ENCODE assay signal across 32 cellular contexts in the genomic region with DNA sequence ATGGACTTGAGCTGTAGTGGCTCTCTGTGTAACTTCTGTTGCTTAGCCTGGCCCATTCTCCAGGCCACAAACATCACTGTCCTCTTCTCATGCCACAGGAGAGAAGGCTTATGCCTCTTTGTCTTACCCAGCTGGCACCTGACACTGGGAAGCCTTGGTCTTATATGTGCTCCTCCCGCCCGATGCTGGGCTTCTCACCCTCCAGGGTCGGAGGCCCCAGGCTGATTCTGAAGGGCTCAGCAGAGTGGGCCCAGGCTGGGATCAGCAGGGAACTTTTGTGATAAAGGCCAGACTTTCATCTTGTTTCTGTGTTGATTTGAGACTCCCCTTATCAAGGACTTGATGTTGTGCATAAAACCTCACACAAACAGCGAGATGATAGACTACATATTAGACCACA.
"Had no signal": no experiment of that assay in that cellular context is flagged by ENCODE, and none has a peak within 500 bp of the region (broad histone marks: within the 10 kb centered on the region; RNA-seq: fewer than 3 reads in every experiment).

No MANE protein-coding gene starts in this region.

- DNase-seq: activated B cell treated with CpG ODN at 0.5 μM for 24 hours; activated CD4-positive, alpha-beta T cell treated with anti-CD3 and anti-CD28 coated beads for 48 hours; activated CD4-positive, alpha-beta T cell treated with anti-CD3 and anti-CD28 coated beads, Interleukin-2, amount 50 U/mL, for 1 hour; activated CD4-positive, alpha-beta T cell treated with anti-CD3 and anti-CD28 coated beads, Interleukin-2, amount 50 U/mL, for 48 hours; activated CD8-positive, alpha-beta memory T cell treated with anti-CD3 and anti-CD28 coated beads for 24 hours; activated CD8-positive, alpha-beta memory T cell treated with anti-CD3 and anti-CD28 coated beads, Interleukin-2, amount 50 U/mL, for 48 hours; activated CD8-positive, alpha-beta T cell treated with anti-CD3 and anti-CD28 coated beads for 36 hours; activated gamma-delta T cell; activated naive CD4-positive, alpha-beta T cell; activated naive CD4-positive, alpha-beta T cell treated with anti-CD3 and anti-CD28 coated beads, Interleukin-2, amount 10 ng/mL, durations not matched to agents 7 days and 5 days; activated naive CD8-positive, alpha-beta T cell treated with anti-CD3 and anti-CD28 coated beads, Interleukin-2, amount 10 ng/mL, durations not matched to agents 7 days and 5 days; activated T-cell treated with anti-CD3 and anti-CD28 coated beads for 4 hours; activated T-cell treated with anti-CD3 and anti-CD28 coated beads, Interleukin-2, amount 50 U/mL, for 72 hours; brain microvascular endothelial cell; caudate nucleus; cortex of kidney; dermis blood vessel endothelial cell; effector CD4-positive, alpha-beta T cell; effector memory CD8-positive, alpha-beta T cell; erythroblast; foreskin keratinocyte; gastrocnemius medialis; SW 1271; T1000; WERI-Rb-1 had no signal

- H3K27ac ChIP-seq: brain microvascular endothelial cell, esophagus muscularis mucosa, foreskin keratinocyte, gastrocnemius medialis, WERI-Rb-1 had no signal

- H3K4me1 ChIP-seq: esophagus muscularis mucosa, foreskin keratinocyte, gastrocnemius medialis had no signal

- H3K36me3 ChIP-seq: brain microvascular endothelial cell, esophagus muscularis mucosa, gastrocnemius medialis, WERI-Rb-1 had no signal

- H3K4me1 Mint-ChIP-seq: activated B cell treated with CpG ODN at 0.5 μM for 24 hours; activated naive CD4-positive, alpha-beta T cell treated with anti-CD3 and anti-CD28 coated beads, Interleukin-2, amount 10 ng/mL, durations not matched to agents 7 days and 5 days; activated naive CD8-positive, alpha-beta T cell treated with anti-CD3 and anti-CD28 coated beads, Interleukin-2, amount 10 ng/mL, durations not matched to agents 7 days and 5 days had no signal

- ATAC-seq: activated CD4-positive, CD25-positive, alpha-beta regulatory T cell treated with anti-CD3 and anti-CD28 coated beads, Interleukin-2, amount 50 U/mL, for 24 hours; activated CD8-positive, alpha-beta T cell treated with anti-CD3 and anti-CD28 coated beads for 36 hours; activated naive CD4-positive, alpha-beta T cell treated with anti-CD3 and anti-CD28 coated beads, Interleukin-2, amount 50 U/mL, for 72 hours; activated T-cell treated with anti-CD3 and anti-CD28 coated beads, Interleukin-2, amount 50 U/mL, for 72 hours; effector memory CD8-positive, alpha-beta T cell; foreskin keratinocyte; gastrocnemius medialis; T-cell had no signal

- H3K27ac Mint-ChIP-seq: activated B cell treated with CpG ODN at 0.5 μM for 24 hours; activated CD8-positive, alpha-beta T cell treated with anti-CD3 and anti-CD28 coated beads for 36 hours; activated naive CD4-positive, alpha-beta T cell treated with anti-CD3 and anti-CD28 coated beads, Interleukin-2, amount 10 ng/mL, durations not matched to agents 7 days and 5 days; activated naive CD4-positive, alpha-beta T cell treated with anti-CD3 and anti-CD28 coated beads, Interleukin-2, amount 50 U/mL, for 72 hours; activated naive CD8-positive, alpha-beta T cell treated with anti-CD3 and anti-CD28 coated beads, Interleukin-2, amount 10 ng/mL, durations not matched to agents 7 days and 5 days; activated T-cell treated with anti-CD3 and anti-CD28 coated beads, Interleukin-2, amount 50 U/mL, for 24 hours; activated T-cell treated with anti-CD3 and anti-CD28 coated beads, Interleukin-2, amount 50 U/mL, for 72 hours; effector memory CD8-positive, alpha-beta T cell; T-cell; T-helper 1 cell treated with Interleukin-12 subunit alpha and Interleukin-12 subunit beta and Interleukin-4 antibody, amounts not matched to agents 30 μg/mL and 1 μg/mL, for 36 hours; T-helper 2 cell treated with Interferon-gamma antibody and Interleukin-4, amounts not matched to agents 5 μg/mL and 100 μg/mL, for 36 hours had no signal

- H3K27me3 ChIP-seq: foreskin keratinocyte had no signal

- H3K4me3 ChIP-seq: esophagus muscularis mucosa, gastrocnemius medialis had no signal

- H3K27me3 Mint-ChIP-seq: activated CD8-positive, alpha-beta T cell treated with anti-CD3 and anti-CD28 coated beads for 36 hours; activated naive CD4-positive, alpha-beta T cell treated with anti-CD3 and anti-CD28 coated beads, Interleukin-2, amount 10 ng/mL, durations not matched to agents 7 days and 5 days; activated T-cell treated with anti-CD3 and anti-CD28 coated beads, Interleukin-2, amount 50 U/mL, for 24 hours; effector memory CD8-positive, alpha-beta T cell; T-cell had no signal

- H3K4me3 Mint-ChIP-seq: activated B cell treated with CpG ODN at 0.5 μM for 24 hours; activated CD8-positive, alpha-beta T cell treated with anti-CD3 and anti-CD28 coated beads for 36 hours; activated naive CD4-positive, alpha-beta T cell treated with anti-CD3 and anti-CD28 coated beads, Interleukin-2, amount 10 ng/mL, durations not matched to agents 7 days and 5 days; activated naive CD8-positive, alpha-beta T cell treated with anti-CD3 and anti-CD28 coated beads, Interleukin-2, amount 10 ng/mL, durations not matched to agents 7 days and 5 days; activated T-cell treated with anti-CD3 and anti-CD28 coated beads, Interleukin-2, amount 50 U/mL, for 24 hours; activated T-cell treated with anti-CD3 and anti-CD28 coated beads, Interleukin-2, amount 50 U/mL, for 72 hours; effector memory CD8-positive, alpha-beta T cell; T-cell; T-helper 1 cell treated with Interleukin-12 subunit alpha and Interleukin-12 subunit beta and Interleukin-4 antibody, amounts not matched to agents 30 μg/mL and 1 μg/mL, for 36 hours; T-helper 2 cell treated with Interferon-gamma antibody and Interleukin-4, amounts not matched to agents 5 μg/mL and 100 μg/mL, for 36 hours had no signal
